ENCODE assay signal across 2 cellular contexts in the genomic region with DNA sequence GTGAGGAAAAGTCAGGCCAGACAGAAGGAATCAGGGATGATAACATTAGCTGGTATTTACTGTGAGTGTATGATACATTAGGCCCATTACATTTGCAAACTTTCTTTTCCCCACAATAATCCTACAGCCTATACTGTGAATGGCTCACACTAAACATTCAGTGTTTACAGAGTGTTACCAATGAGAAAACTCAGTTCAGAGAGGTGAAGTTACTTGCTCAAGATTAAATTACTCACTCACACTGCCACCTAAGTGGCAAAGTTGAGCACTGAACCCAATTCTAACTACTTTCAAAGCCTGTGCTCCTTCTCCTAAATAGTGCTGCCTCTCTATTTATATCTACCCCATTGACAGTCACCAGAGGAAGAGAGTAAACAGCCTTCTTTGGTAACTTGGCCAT.
TF ChIP-seq lines count a peak whose summit lies in the region.

No MANE protein-coding gene starts in this region.

TF ChIP-seq in SK-N-SH, 30 proteins besides CTCF, POLR2A, EP300 and RAD21 (continued from another document):
- TF ChIP-seq, protein P1, sequence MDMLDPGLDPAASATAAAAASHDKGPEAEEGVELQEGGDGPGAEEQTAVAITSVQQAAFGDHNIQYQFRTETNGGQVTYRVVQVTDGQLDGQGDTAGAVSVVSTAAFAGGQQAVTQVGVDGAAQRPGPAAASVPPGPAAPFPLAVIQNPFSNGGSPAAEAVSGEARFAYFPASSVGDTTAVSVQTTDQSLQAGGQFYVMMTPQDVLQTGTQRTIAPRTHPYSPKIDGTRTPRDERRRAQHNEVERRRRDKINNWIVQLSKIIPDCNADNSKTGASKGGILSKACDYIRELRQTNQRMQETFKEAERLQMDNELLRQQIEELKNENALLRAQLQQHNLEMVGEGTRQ (IDR thresholded peaks at IDR 0.05; ENCODE audit: borderline replicate concordance, low read depth, low read length): no peak
- TF ChIP-seq, protein P2, sequence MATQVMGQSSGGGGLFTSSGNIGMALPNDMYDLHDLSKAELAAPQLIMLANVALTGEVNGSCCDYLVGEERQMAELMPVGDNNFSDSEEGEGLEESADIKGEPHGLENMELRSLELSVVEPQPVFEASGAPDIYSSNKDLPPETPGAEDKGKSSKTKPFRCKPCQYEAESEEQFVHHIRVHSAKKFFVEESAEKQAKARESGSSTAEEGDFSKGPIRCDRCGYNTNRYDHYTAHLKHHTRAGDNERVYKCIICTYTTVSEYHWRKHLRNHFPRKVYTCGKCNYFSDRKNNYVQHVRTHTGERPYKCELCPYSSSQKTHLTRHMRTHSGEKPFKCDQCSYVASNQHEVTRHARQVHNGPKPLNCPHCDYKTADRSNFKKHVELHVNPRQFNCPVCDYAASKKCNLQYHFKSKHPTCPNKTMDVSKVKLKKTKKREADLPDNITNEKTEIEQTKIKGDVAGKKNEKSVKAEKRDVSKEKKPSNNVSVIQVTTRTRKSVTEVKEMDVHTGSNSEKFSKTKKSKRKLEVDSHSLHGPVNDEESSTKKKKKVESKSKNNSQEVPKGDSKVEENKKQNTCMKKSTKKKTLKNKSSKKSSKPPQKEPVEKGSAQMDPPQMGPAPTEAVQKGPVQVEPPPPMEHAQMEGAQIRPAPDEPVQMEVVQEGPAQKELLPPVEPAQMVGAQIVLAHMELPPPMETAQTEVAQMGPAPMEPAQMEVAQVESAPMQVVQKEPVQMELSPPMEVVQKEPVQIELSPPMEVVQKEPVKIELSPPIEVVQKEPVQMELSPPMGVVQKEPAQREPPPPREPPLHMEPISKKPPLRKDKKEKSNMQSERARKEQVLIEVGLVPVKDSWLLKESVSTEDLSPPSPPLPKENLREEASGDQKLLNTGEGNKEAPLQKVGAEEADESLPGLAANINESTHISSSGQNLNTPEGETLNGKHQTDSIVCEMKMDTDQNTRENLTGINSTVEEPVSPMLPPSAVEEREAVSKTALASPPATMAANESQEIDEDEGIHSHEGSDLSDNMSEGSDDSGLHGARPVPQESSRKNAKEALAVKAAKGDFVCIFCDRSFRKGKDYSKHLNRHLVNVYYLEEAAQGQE (IDR thresholded peaks at IDR 0.05; ENCODE audit: low read depth, low read length): no peak
- TF ChIP-seq, protein P3, sequence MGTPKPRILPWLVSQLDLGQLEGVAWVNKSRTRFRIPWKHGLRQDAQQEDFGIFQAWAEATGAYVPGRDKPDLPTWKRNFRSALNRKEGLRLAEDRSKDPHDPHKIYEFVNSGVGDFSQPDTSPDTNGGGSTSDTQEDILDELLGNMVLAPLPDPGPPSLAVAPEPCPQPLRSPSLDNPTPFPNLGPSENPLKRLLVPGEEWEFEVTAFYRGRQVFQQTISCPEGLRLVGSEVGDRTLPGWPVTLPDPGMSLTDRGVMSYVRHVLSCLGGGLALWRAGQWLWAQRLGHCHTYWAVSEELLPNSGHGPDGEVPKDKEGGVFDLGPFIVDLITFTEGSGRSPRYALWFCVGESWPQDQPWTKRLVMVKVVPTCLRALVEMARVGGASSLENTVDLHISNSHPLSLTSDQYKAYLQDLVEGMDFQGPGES (IDR thresholded peaks at IDR 0.05; ENCODE audit: low read depth, low read length): no peak
- TF ChIP-seq POLR2AphosphoS5 (IDR thresholded peaks at IDR 0.05; ENCODE audit: low read depth, low read length) (no peak), RCOR1 (IDR thresholded peaks at IDR 0.05; ENCODE audit: low read length) (no peak), RXRA (IDR thresholded peaks at IDR 0.05; ENCODE audit: borderline replicate concordance, low read depth) (no peak)
TF ChIP-seq in SK-N-SH: peak in this region for 0.

TF ChIP-seq in SK-N-SH treated with all-trans-retinoic acid at 6 μM for 48 hours, 23 proteins besides CTCF, POLR2A, EP300 and RAD21 (continued from another document):
- TF ChIP-seq, protein P4, sequence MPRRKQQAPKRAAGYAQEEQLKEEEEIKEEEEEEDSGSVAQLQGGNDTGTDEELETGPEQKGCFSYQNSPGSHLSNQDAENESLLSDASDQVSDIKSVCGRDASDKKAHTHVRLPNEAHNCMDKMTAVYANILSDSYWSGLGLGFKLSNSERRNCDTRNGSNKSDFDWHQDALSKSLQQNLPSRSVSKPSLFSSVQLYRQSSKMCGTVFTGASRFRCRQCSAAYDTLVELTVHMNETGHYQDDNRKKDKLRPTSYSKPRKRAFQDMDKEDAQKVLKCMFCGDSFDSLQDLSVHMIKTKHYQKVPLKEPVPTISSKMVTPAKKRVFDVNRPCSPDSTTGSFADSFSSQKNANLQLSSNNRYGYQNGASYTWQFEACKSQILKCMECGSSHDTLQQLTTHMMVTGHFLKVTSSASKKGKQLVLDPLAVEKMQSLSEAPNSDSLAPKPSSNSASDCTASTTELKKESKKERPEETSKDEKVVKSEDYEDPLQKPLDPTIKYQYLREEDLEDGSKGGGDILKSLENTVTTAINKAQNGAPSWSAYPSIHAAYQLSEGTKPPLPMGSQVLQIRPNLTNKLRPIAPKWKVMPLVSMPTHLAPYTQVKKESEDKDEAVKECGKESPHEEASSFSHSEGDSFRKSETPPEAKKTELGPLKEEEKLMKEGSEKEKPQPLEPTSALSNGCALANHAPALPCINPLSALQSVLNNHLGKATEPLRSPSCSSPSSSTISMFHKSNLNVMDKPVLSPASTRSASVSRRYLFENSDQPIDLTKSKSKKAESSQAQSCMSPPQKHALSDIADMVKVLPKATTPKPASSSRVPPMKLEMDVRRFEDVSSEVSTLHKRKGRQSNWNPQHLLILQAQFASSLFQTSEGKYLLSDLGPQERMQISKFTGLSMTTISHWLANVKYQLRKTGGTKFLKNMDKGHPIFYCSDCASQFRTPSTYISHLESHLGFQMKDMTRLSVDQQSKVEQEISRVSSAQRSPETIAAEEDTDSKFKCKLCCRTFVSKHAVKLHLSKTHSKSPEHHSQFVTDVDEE (CRISPR knock-in tag; IDR thresholded peaks at IDR 0.05): no peak
- TF ChIP-seq, protein P5, sequence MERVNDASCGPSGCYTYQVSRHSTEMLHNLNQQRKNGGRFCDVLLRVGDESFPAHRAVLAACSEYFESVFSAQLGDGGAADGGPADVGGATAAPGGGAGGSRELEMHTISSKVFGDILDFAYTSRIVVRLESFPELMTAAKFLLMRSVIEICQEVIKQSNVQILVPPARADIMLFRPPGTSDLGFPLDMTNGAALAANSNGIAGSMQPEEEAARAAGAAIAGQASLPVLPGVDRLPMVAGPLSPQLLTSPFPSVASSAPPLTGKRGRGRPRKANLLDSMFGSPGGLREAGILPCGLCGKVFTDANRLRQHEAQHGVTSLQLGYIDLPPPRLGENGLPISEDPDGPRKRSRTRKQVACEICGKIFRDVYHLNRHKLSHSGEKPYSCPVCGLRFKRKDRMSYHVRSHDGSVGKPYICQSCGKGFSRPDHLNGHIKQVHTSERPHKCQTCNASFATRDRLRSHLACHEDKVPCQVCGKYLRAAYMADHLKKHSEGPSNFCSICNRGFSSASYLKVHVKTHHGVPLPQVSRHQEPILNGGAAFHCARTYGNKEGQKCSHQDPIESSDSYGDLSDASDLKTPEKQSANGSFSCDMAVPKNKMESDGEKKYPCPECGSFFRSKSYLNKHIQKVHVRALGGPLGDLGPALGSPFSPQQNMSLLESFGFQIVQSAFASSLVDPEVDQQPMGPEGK (CRISPR knock-in tag; IDR thresholded peaks at IDR 0.05; ENCODE audit: borderline replicate concordance): no peak
- TF ChIP-seq GLIS3 (CRISPR knock-in tag; IDR thresholded peaks at IDR 0.05): no peak
- TF ChIP-seq PPARA (CRISPR knock-in tag; IDR thresholded peaks at IDR 0.05; ENCODE audit: borderline replicate concordance): no peak
- TF ChIP-seq ESRRG (CRISPR knock-in tag; IDR thresholded peaks at IDR 0.05): no peak
- TF ChIP-seq TOX (CRISPR knock-in tag; IDR thresholded peaks at IDR 0.05; ENCODE audit: borderline replicate concordance): no peak
- no peak for TF ChIP-seq CSDC2 (CRISPR knock-in tag; IDR thresholded peaks at IDR 0.05)
- TF ChIP-seq RARB (CRISPR knock-in tag; IDR thresholded peaks at IDR 0.05): no peak
- TF ChIP-seq ZNF70 (CRISPR knock-in tag; IDR thresholded peaks at IDR 0.05): no peak
TF ChIP-seq in SK-N-SH treated with all-trans-retinoic acid at 6 μM for 48 hours: peak in this region for 0.
